8 cellular contexts compared by ENCODE assay signal in the genomic region with DNA sequence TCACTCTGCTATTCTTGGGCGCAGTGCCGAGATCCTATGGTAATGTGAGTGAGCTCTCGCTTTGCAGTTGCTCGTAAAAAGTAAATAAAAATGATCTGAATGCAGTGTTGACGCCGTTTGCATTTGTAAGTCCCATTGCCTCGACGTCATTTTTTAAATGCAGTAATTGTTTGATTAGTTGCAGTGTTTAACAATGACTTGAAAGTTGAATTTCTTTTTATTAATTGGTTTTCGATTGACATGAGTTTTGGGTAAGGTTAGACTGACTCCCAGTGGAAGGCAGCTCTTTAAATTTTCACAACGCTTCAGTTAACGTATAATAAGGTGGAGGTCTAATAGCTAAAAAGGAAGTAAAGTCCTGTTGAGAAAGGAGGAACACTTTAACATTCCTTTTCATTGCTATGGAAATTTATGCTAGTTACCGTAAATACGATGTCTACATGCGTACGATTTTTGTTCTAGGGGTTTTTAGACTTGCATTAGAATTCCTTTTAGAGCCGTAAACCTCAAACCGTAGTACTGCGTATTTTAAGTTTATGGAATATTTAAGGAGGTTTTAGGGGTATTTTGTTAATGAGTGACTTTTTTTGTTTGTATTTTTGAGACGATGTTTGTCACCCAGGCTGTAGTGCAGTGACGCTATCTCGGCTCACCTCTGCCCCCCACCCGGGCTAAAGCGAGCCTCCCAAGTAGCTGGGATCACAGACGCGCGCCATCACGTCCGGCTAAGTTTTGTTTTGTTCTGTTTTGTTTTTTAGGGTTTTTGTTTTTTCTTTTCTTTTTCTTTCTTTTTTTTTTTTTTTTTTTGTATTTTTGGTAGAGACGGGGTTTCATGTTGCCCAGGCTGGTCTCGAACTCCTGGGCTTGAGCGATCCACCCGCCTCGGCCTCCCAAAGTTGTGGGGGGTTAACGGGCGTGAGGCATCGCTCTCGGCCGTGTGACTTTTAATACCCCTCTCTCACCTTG. TPM values are rescaled to one million over a fixed set of nuclear protein-coding genes. Genes with fewer than 3 reads are reported as not detected.
DNase-seq lines count a peak whose midpoint lies in the region; ATAC-seq and TF ChIP-seq lines count a peak whose summit lies in the region.

No MANE protein-coding gene starts in this region.

- ATAC-seq in HG03378 (IDR thresholded peaks at IDR 0.05; ENCODE audit: unreplicated experiment) = peak; percentile 11
- ATAC-seq in natural killer cell treated with Interleukin-12 subunit alpha and Interleukin-12 subunit beta and Interleukin-15 and Interleukin-18, amount 100 ng/mL, for 72 hours = no peak
- no peak for ATAC-seq in GM21717 (IDR thresholded peaks at IDR 0.05; ENCODE audit: unreplicated experiment)
- no peak for ATAC-seq in GM21447 (IDR thresholded peaks at IDR 0.05; ENCODE audit: unreplicated experiment)
- no peak for ATAC-seq in HG02870 (IDR thresholded peaks at IDR 0.05; ENCODE audit: unreplicated experiment)

- H3K36me3 ChIP-seq in BJ (ENCODE audit: control insufficient read depth, insufficient read depth, low read length) (no peaks in the 10 kb centered on the region), WERI-Rb-1 (peaks cover 14% of the 10 kb centered on the region), endocrine pancreas (ENCODE audit: control insufficient read depth, insufficient read depth, low read length) (no peaks in the 10 kb centered on the region)

- peaks cover 35 to 39% of the 10 kb centered on the region in 2 donors for H3K4me1 Mint-ChIP-seq in natural killer cell treated with Interleukin-12 subunit alpha and Interleukin-12 subunit beta and Interleukin-15 and Interleukin-18, amount 100 ng/mL, for 72 hours (ENCODE audit: low read depth in 2 of 2)

- peak overlapping the region; percentile 100 for H3K27ac ChIP-seq in WERI-Rb-1

- H3K9me3 Mint-ChIP-seq in natural killer cell treated with Interleukin-12 subunit alpha and Interleukin-12 subunit beta and Interleukin-15 and Interleukin-18, amount 100 ng/mL, for 72 hours = no peaks in the 10 kb centered on the region

- H3K4me1 ChIP-seq in endocrine pancreas (ENCODE audit: control insufficient read depth, insufficient read depth, low read length) = peaks cover 9% of the 10 kb centered on the region

- peak overlapping the region; percentile 93 for H3K4me3 Mint-ChIP-seq in natural killer cell treated with Interleukin-12 subunit alpha and Interleukin-12 subunit beta and Interleukin-15 and Interleukin-18, amount 100 ng/mL, for 72 hours

- no peaks in the 10 kb centered on the region for H3K9me3 ChIP-seq in WERI-Rb-1 (ENCODE audit: severe bottlenecking)
- H3K9me3 ChIP-seq in endocrine pancreas (ENCODE audit: control insufficient read depth, low read length) = no peaks in the 10 kb centered on the region

- H3K36me3 Mint-ChIP-seq in natural killer cell treated with Interleukin-12 subunit alpha and Interleukin-12 subunit beta and Interleukin-15 and Interleukin-18, amount 100 ng/mL, for 72 hours = peaks cover 5% of the 10 kb centered on the region

- CTCF ChIA-PET in BJ (lab: Yijun Ruan, JAX) = interaction anchor here (0.6 to 3.3 kb wide), 6 partner anchors 8 to 72 kb away, joined by 3 to 20 read pairs (median 4); no protein-coding TSS in a partner anchor

- H3K4me3 ChIP-seq in BJ (ENCODE audit: low read depth, low read length) (peak overlapping the region; percentile 100), WERI-Rb-1 (ENCODE audit: low read depth, low read length) (peak overlapping the region; percentile 95), endocrine pancreas (ENCODE audit: control insufficient read depth, insufficient read depth, low read length) (peak overlapping the region; percentile 99)

- H3K27me3 ChIP-seq in BJ (ENCODE audit: control insufficient read depth, insufficient read depth, low read length) (no peaks in the 10 kb centered on the region), WERI-Rb-1 (ENCODE audit: insufficient read depth, low read depth, severe bottlenecking) (no peaks in the 10 kb centered on the region), endocrine pancreas (ENCODE audit: control insufficient read depth, insufficient read depth, low read length) (no peaks in the 10 kb centered on the region)

- H3K9ac ChIP-seq in endocrine pancreas (ENCODE audit: control insufficient read depth, insufficient read depth, low read length) = peak overlapping the region; percentile 80

- POLR2A ChIA-PET in BJ (lab: Charles Lee) = interaction anchor here (1.3 kb wide), 1 partner anchor 14 kb away, joined by 4 read pairs; no protein-coding TSS in a partner anchor

- DNase-seq in BJ (ENCODE audit: low read depth) (no peak), WERI-Rb-1 (no peak)
- DNase-seq in natural killer cell treated with Interleukin-12 subunit alpha and Interleukin-12 subunit beta and Interleukin-15 and Interleukin-18, amount 100 ng/mL, for 72 hours (ENCODE audit: low spot score) = no peak

- H3K27ac Mint-ChIP-seq in natural killer cell treated with Interleukin-12 subunit alpha and Interleukin-12 subunit beta and Interleukin-15 and Interleukin-18, amount 100 ng/mL, for 72 hours = peak overlapping the region; percentile 95 to 96

- TF ChIP-seq CTCF in BJ (IDR thresholded peaks at IDR 0.05; ENCODE audit: insufficient read depth, low read depth, low read length) (no peak), WERI-Rb-1 (IDR thresholded peaks at IDR 0.05; ENCODE audit: low read depth, low read length) (no peak)

- no peaks in the 10 kb centered on the region for H3K27me3 Mint-ChIP-seq in natural killer cell treated with Interleukin-12 subunit alpha and Interleukin-12 subunit beta and Interleukin-15 and Interleukin-18, amount 100 ng/mL, for 72 hours

RNA-seq across cellular contexts. Expression of gene MORF4L1, which starts 1.4 kb away (rescaled TPM):
- polyA plus RNA-seq in BJ (2011; rRNA removed) = 199 and 373 TPM in 2 replicates
- 57.2 and 57.7 TPM in 2 replicates for polyA minus RNA-seq in BJ (2011; rRNA and poly(A)+ RNA removed)
- 100 to 1,000 TPM; 134 to 226 TPM for total RNA-seq in natural killer cell treated with Interleukin-12 subunit alpha and Interleukin-12 subunit beta and Interleukin-15 and Interleukin-18, amount 100 ng/mL, for 72 hours
